ENCODE assay signal across 22 cellular contexts in the genomic region with DNA sequence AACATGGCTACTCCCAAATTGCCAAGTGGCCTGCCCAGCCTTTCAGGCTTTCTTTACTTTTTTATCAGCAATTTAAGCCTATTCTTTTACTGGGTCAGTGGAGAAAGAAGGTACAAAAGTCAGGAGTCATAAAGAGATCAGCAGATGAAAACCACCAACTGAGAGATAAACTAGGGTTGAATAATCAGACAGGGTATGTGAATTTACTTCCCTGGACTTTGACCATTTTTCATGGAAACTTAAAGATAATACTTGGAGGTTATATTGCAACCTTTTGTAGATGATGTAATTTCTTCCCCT.
"Had no signal": no experiment of that assay in that cellular context is flagged by ENCODE, and none has a peak within 500 bp of the region (broad histone marks: within the 10 kb centered on the region; RNA-seq: fewer than 3 reads in every experiment).

No MANE protein-coding gene starts in this region.

- ATAC-seq: activated CD8-positive, alpha-beta T cell treated with anti-CD3 and anti-CD28 coated beads, Interleukin-2, amount 10 ng/mL, durations not matched to agents 7 days and 5 days; activated naive CD8-positive, alpha-beta T cell treated with anti-CD3 and anti-CD28 coated beads, Interleukin-2, amount 50 U/mL, for 24 hours; foreskin keratinocyte; left ventricle myocardium superior; stimulated activated naive B cell treated with anti-CD40 and anti-IgM and Interleukin-4, amounts not matched to agents 10 μg/mL and 1 μg/mL and 100 μg/mL, for 72 hours had no signal

- H3K27me3 ChIP-seq: foreskin keratinocyte, sigmoid colon, vagina had no signal

- H3K4me3 ChIP-seq: sigmoid colon, vagina had no signal

- H3K4me1 ChIP-seq: foreskin keratinocyte, sigmoid colon, vagina had no signal

- H3K36me3 ChIP-seq: sigmoid colon, vagina, WERI-Rb-1 had no signal

- H3K27ac ChIP-seq: foreskin keratinocyte, sigmoid colon, vagina, WERI-Rb-1 had no signal

- H3K9me3 ChIP-seq: sigmoid colon, vagina had no signal

- FAIRE-seq: TTC549 had no signal

- DNase-seq: activated CD4-positive, alpha-beta T cell treated with anti-CD3 and anti-CD28 coated beads, Interleukin-2, amount 50 U/mL, for 1 hour; activated CD4-positive, CD25-positive, alpha-beta regulatory T cell treated with anti-CD3 and anti-CD28 coated beads, Interleukin-2, amount 50 U/mL, for 72 hours; activated CD8-positive, alpha-beta T cell treated with anti-CD3 and anti-CD28 coated beads, Interleukin-2, amount 10 ng/mL, durations not matched to agents 7 days and 5 days; activated gamma-delta T cell; activated naive CD4-positive, alpha-beta T cell treated with anti-CD3 and anti-CD28 coated beads, Interleukin-2, amount 50 U/mL, for 16 hours; activated naive CD8-positive, alpha-beta T cell treated with anti-CD3 and anti-CD28 coated beads, Interleukin-2, amount 50 U/mL, for 24 hours; aorta; dermis blood vessel endothelial cell; effector CD8-positive, alpha-beta T cell; foreskin keratinocyte; hippocampal formation; left ventricle myocardium superior; naive B cell; occipital lobe; posterior cingulate gyrus; sigmoid colon; stimulated activated CD4-positive, alpha-beta T cell treated with anti-CD3 and anti-CD28 coated beads, Interleukin-2, amount 100 ng/mL, for 48 hours; stimulated activated CD8-positive, alpha-beta memory T cell treated with anti-CD3 and anti-CD28 coated beads, Interleukin-4, amount 100 ng/mL, for 48 hours; stimulated activated naive B cell treated with anti-CD40 and anti-IgM and Interleukin-4, amounts not matched to agents 10 μg/mL and 1 μg/mL and 100 μg/mL, for 72 hours; WERI-Rb-1 had no signal
